Comparison of ENCODE assay signal across 24 cellular contexts in genomic region chr5:67724412-67725135, GRCh38.
DNase-seq lines count a peak whose midpoint lies in the region; TF ChIP-seq lines count a peak whose summit lies in the region.
"Had no signal": no experiment of that assay in that cellular context is flagged by ENCODE, and none has a peak within 500 bp of the region (broad histone marks: within the 10 kb centered on the region; RNA-seq: fewer than 3 reads in every experiment).

No MANE protein-coding gene starts in this region.

- H3K27me3 ChIP-seq in esophagus squamous epithelium = no peaks in the 10 kb centered on the region
- H3K27me3 ChIP-seq in vagina = no peaks in the 10 kb centered on the region
- H3K27me3 ChIP-seq: gastrocnemius medialis, upper lobe of right lung had no signal

- intact Hi-C loops in esophagus squamous epithelium (cut with DNase I) (no loop called here), vagina (cut with DNase I) (no loop called here)

- no peak for TF ChIP-seq CTCF in esophagus squamous epithelium (IDR thresholded peaks at IDR 0.05)
- no peak for TF ChIP-seq CTCF in vagina (IDR thresholded peaks at IDR 0.05)

- H3K4me1 ChIP-seq in esophagus squamous epithelium = peaks cover 0 to 13% (median 0%) of the 10 kb centered on the region in 3 donors
- H3K4me1 ChIP-seq in vagina = peaks cover 18% of the 10 kb centered on the region
- H3K4me1 ChIP-seq: gastrocnemius medialis, upper lobe of right lung had no signal

- no peak overlapping the region for H3K4me3 ChIP-seq in esophagus squamous epithelium
- H3K4me3 ChIP-seq in vagina = no peak overlapping the region
- H3K4me3 ChIP-seq: gastrocnemius medialis, mucosa of descending colon, upper lobe of right lung had no signal

- H3K36me3 ChIP-seq in esophagus squamous epithelium (no peaks in the 10 kb centered on the region), vagina (no peaks in the 10 kb centered on the region)
- H3K36me3 ChIP-seq: gastrocnemius medialis, upper lobe of right lung, WERI-Rb-1 had no signal

- no peaks in the 10 kb centered on the region for H3K9me3 ChIP-seq in esophagus squamous epithelium
- H3K9me3 ChIP-seq in vagina = no peaks in the 10 kb centered on the region
- H3K9me3 ChIP-seq: gastrocnemius medialis, mucosa of descending colon, upper lobe of right lung had no signal

- TF ChIP-seq POLR2A in esophagus squamous epithelium (IDR thresholded peaks at IDR 0.05) = no peak
- TF ChIP-seq POLR2A in vagina (IDR thresholded peaks at IDR 0.05) = no peak

- H3K27ac ChIP-seq in esophagus squamous epithelium (peak overlapping the region in 3 of 4 donors; percentile 24 to 56 (median 48)), vagina (peak overlapping the region; percentile 53)
- H3K27ac ChIP-seq: gastrocnemius medialis, upper lobe of right lung, WERI-Rb-1 had no signal

- DNase-seq in NOMO-1 treated with DMSO at 0.1 percent for 48 hours (lab: John Stamatoyannopoulos, UW; ENCODE audit: unreplicated experiment) (peak; percentile 7), NOMO-1 treated with dmso at 0.1 percent for 144 hours (lab: John Stamatoyannopoulos, UW; ENCODE audit: unreplicated experiment) (no peak), esophagus squamous epithelium (lab: John Stamatoyannopoulos, UW) (no peak), putamen (ENCODE audit: low spot score) (peak; percentile 50), vagina (ENCODE audit: extremely low spot score in 2 of 2) (no peak), GM19240 (ENCODE audit: insufficient read length, low spot score) (no peak), NCI-H446 (lab: John Stamatoyannopoulos, UW) (no peak), NCI-H2171 (lab: John Stamatoyannopoulos, UW) (no peak)
- DNase-seq: activated CD4-positive, alpha-beta T cell treated with anti-CD3 and anti-CD28 coated beads, Interleukin-2, amount 10 ng/mL, durations not matched to agents 7 days and 5 days; AML-193; aorta; CD8-positive, alpha-beta T cell; DMS53; effector memory CD8-positive, alpha-beta T cell; gastrocnemius medialis; GOT3; KBM-7; MM.1S; mucosa of descending colon; NCI-H1417 treated with DMSO at 0.1 percent for 48 hours; NCI-H82; OCI-M1; upper lobe of right lung; WERI-Rb-1 had no signal

- 55% methylated on average over 4 of the region's 4 CpGs for WGBS in esophagus squamous epithelium, 2 donors

Comparison
In these comparisons a context has a peak if more than half of its experiments do, and no peak if none do; other contexts are left out.
1. DNase-seq: peak in NOMO-1 treated with DMSO at 0.1 percent for 48 hours (single experiment) and putamen (single experiment); none in NOMO-1 treated with dmso at 0.1 percent for 144 hours (single experiment), esophagus squamous epithelium (single experiment), vagina (0 of 2), GM19240 (single experiment), NCI-H446 (0 of 2) and NCI-H2171 (single experiment).